Comparison of ENCODE assay signal across 1 cellular context in genomic region chr20:31720486-31721407, GRCh38.
TF ChIP-seq lines count a peak whose summit lies in the region.

No MANE protein-coding gene starts in this region.

TF ChIP-seq in K562, 482 proteins besides CTCF, POLR2A, EP300 and RAD21 (continued from another document):
- TF ChIP-seq HMBOX1 (IDR thresholded peaks at IDR 0.05) (0 out of 2 replicates have a peak, but pooled peaks have one; percentile 10), ELF4 (CRISPR knock-in tag; IDR thresholded peaks at IDR 0.05) (0 out of 2 replicates have a peak, but pooled peaks have one; percentile 35), ZBTB9 (CRISPR knock-in tag; IDR thresholded peaks at IDR 0.05) (0 out of 2 replicates have a peak, but pooled peaks have one; percentile 4), ZNF592 (IDR thresholded peaks at IDR 0.05) (peak; percentile 23; the same call in 1 of the 2 replicates), ARID4B (CRISPR knock-in tag; IDR thresholded peaks at IDR 0.05) (0 out of 2 replicates have a peak, but pooled peaks have one; percentile 43), MXI1 (IDR thresholded peaks at IDR 0.05; ENCODE audit: low read depth, low read length) (peak; percentile 37; the same call in 1 of the 2 replicates), PKNOX1 (IDR thresholded peaks at IDR 0.05) (0 out of 2 replicates have a peak, but pooled peaks have one; percentile 11), SMARCA4 (IDR thresholded peaks at IDR 0.05) (0 out of 2 replicates have a peak, but pooled peaks have one; percentile 21), TFAP4 (CRISPR knock-in tag; IDR thresholded peaks at IDR 0.05; ENCODE audit: borderline replicate concordance) (peak; percentile 24; the same call in 1 of the 2 replicates), NCOR1 (IDR thresholded peaks at IDR 0.05) (0 out of 2 replicates have a peak, but pooled peaks have one; percentile 9), SIN3A (IDR thresholded peaks at IDR 0.05; ENCODE audit: borderline replicate concordance in 2 of 2, control insufficient read depth in 1 of 2, low read depth in 2 of 2, low read length in 2 of 2) (0 out of 4 replicates have a peak, but pooled peaks of 1 of the 2 experiments have one; percentile 49), MNT (conservative IDR thresholded peaks at IDR 0.05) (peak in 1 of 2 experiments; percentile 27; a peak in 1 of 4 replicates), MLLT1 (IDR thresholded peaks at IDR 0.05) (peak in 1 of 2 experiments; percentile 63; a peak in 1 of 4 replicates), TRIM28 (IDR thresholded peaks at IDR 0.05) (no peak)
